In genomic region chr1:89908294-89908992, GRCh38 we compare ENCODE assay signal across 8 cellular contexts.
DNase-seq lines count a peak whose midpoint lies in the region; ATAC-seq and TF ChIP-seq lines count a peak whose summit lies in the region.

No MANE protein-coding gene starts in this region.

- POLR2A ChIA-PET in naive thymus-derived CD8-positive, alpha-beta T cell (lab: Charles Lee), result interaction anchor here (0.5 kb wide), 1 partner anchor 81 kb away, joined by 3 read pairs; no protein-coding TSS in a partner anchor

- TF ChIP-seq CTCF in chondrocyte (IDR thresholded peaks at IDR 0.05), result no peak
- TF ChIP-seq CTCF in testis (IDR thresholded peaks at IDR 0.05), result no peak
- no peak for TF ChIP-seq CTCF in esophagus muscularis mucosa (IDR thresholded peaks at IDR 0.05)

- TF ChIP-seq EP300 in esophagus muscularis mucosa (IDR thresholded peaks at IDR 0.05), result no peak

- H4K20me1 ChIP-seq in BLaER1 treated with 17β-estradiol and CSF1 and Interleukin-3, amounts not matched to agents 10 nM and 100 nM, result peaks cover 0 to 100% (median 10%) of the 10 kb centered on the region in 11 experiments; a peak in 13 of 22 replicates

- peaks cover 14 to 44% (median 32%) of the 10 kb centered on the region in 11 experiments; a peak in 18 of 22 replicates for H3K36me3 ChIP-seq in BLaER1 treated with 17β-estradiol and CSF1 and Interleukin-3, amounts not matched to agents 10 nM and 100 nM
- no peaks in the 10 kb centered on the region for H3K36me3 ChIP-seq in HUES64 (ENCODE audit: insufficient read depth, low read length)
- no peaks in the 10 kb centered on the region for H3K36me3 ChIP-seq in testis (ENCODE audit: low read depth, missing control alignments)
- H3K36me3 ChIP-seq in esophagus muscularis mucosa, result no peaks in the 10 kb centered on the region

- H3K9me3 ChIP-seq in BLaER1 treated with 17β-estradiol and CSF1 and Interleukin-3, amounts not matched to agents 10 nM and 100 nM (replicated peaks in 1 of 11), result peaks cover 0 to 11% (median 0%) of the 10 kb centered on the region in 11 experiments; a peak in 5 of 22 replicates
- H3K9me3 ChIP-seq in HUES64 (ENCODE audit: insufficient read depth, low read depth, low read length), result no peaks in the 10 kb centered on the region
- H3K9me3 ChIP-seq in testis, result no peaks in the 10 kb centered on the region
- no peaks in the 10 kb centered on the region for H3K9me3 ChIP-seq in esophagus muscularis mucosa

- DNase-seq in chondrocyte (ENCODE audit: low spot score) (no peak), testis (no peak), esophagus muscularis mucosa (ENCODE audit: extremely low spot score) (no peak)
- DNase-seq in naive thymus-derived CD8-positive, alpha-beta T cell, result no peak
- DNase-seq in activated CD8-positive, alpha-beta memory T cell treated with anti-CD3 and anti-CD28 coated beads, Interleukin-2, amount 50 U/mL, for 48 hours, result no peak

- no peak for ATAC-seq in naive thymus-derived CD8-positive, alpha-beta T cell
- ATAC-seq in HG02798 (IDR thresholded peaks at IDR 0.05; ENCODE audit: poor library complexity, unreplicated experiment), result no peak

- H3K9ac ChIP-seq in BLaER1 treated with 17β-estradiol and CSF1 and Interleukin-3, amounts not matched to agents 10 nM and 100 nM, result peak overlapping the region in 10 of 11 experiments; percentile 19 to 69 (median 56); a peak in 18 of 22 replicates
- H3K9ac ChIP-seq in HUES64 (ENCODE audit: low read depth, low read length), result no peak overlapping the region

- peak overlapping the region in 3 of 10 experiments; percentile 1 to 34 (median 30); a peak in 4 of 20 replicates for H3K4me3 ChIP-seq in BLaER1 treated with 17β-estradiol and CSF1 and Interleukin-3, amounts not matched to agents 10 nM and 100 nM
- no peak overlapping the region for H3K4me3 ChIP-seq in HUES64 (ENCODE audit: low read length)
- H3K4me3 ChIP-seq in testis, result no peak overlapping the region
- H3K4me3 ChIP-seq in esophagus muscularis mucosa, result no peak overlapping the region

- TF ChIP-seq POLR2A in testis (IDR thresholded peaks at IDR 0.05) (no peak), esophagus muscularis mucosa (IDR thresholded peaks at IDR 0.05; ENCODE audit: low read depth) (no peak)

- peak overlapping the region; percentile 66 to 90 (median 77) for H3K4me2 ChIP-seq in BLaER1 treated with 17β-estradiol and CSF1 and Interleukin-3, amounts not matched to agents 10 nM and 100 nM

- peak overlapping the region in 10 of 11 experiments; percentile 66 to 86 (median 76); a peak in 20 of 22 replicates for H3K27ac ChIP-seq in BLaER1 treated with 17β-estradiol and CSF1 and Interleukin-3, amounts not matched to agents 10 nM and 100 nM
- H3K27ac ChIP-seq in HUES64 (ENCODE audit: low read depth, low read length) (peak overlapping the region; percentile 49; the same call in 1 of the 2 replicates), testis (no peak overlapping the region), esophagus muscularis mucosa (replicated peaks in 1 of 4) (no peak overlapping the region)

- no peaks in the 10 kb centered on the region for H3K9me3 Mint-ChIP-seq in chondrocyte (ENCODE audit: low read depth)
- no peaks in the 10 kb centered on the region for H3K9me3 Mint-ChIP-seq in naive thymus-derived CD8-positive, alpha-beta T cell

- peaks cover 63 to 84% (median 68%) of the 10 kb centered on the region in 10 experiments for H3K4me1 ChIP-seq in BLaER1 treated with 17β-estradiol and CSF1 and Interleukin-3, amounts not matched to agents 10 nM and 100 nM
- peaks cover 90% of the 10 kb centered on the region for H3K4me1 ChIP-seq in HUES64 (ENCODE audit: insufficient read depth, low read length)
- H3K4me1 ChIP-seq in testis, result peaks cover 15% of the 10 kb centered on the region
- H3K4me1 ChIP-seq in esophagus muscularis mucosa, result peaks cover 11 to 27% (median 20%) of the 10 kb centered on the region in 4 donors

- no peak overlapping the region for H3K4me3 Mint-ChIP-seq in chondrocyte (ENCODE audit: unreplicated experiment)
- no peak overlapping the region for H3K4me3 Mint-ChIP-seq in naive thymus-derived CD8-positive, alpha-beta T cell

- H3K36me3 Mint-ChIP-seq in chondrocyte (ENCODE audit: low read depth), result no peaks in the 10 kb centered on the region
- H3K36me3 Mint-ChIP-seq in naive thymus-derived CD8-positive, alpha-beta T cell, result peaks cover 0 to 33% (median 16%) of the 10 kb centered on the region in 3 donors

- H3K27ac Mint-ChIP-seq in chondrocyte (ENCODE audit: unreplicated experiment), result peak overlapping the region; percentile 56
- peak overlapping the region in 7 of 10 donors; percentile 10 to 89 (median 50) for H3K27ac Mint-ChIP-seq in naive thymus-derived CD8-positive, alpha-beta T cell

- H3K4me1 Mint-ChIP-seq in chondrocyte (ENCODE audit: low read depth), result peaks cover 80% of the 10 kb centered on the region
- H3K4me1 Mint-ChIP-seq in naive thymus-derived CD8-positive, alpha-beta T cell, result peaks cover 23 to 69% (median 64%) of the 10 kb centered on the region in 4 donors

- H3K27me3 ChIP-seq in BLaER1 treated with 17β-estradiol and CSF1 and Interleukin-3, amounts not matched to agents 10 nM and 100 nM, result no peaks in the 10 kb centered on the region
- H3K27me3 ChIP-seq in HUES64 (ENCODE audit: insufficient read depth, low read length), result no peaks in the 10 kb centered on the region
- no peaks in the 10 kb centered on the region for H3K27me3 ChIP-seq in testis
- H3K27me3 ChIP-seq in esophagus muscularis mucosa, result no peaks in the 10 kb centered on the region

- no peaks in the 10 kb centered on the region for H3K27me3 Mint-ChIP-seq in chondrocyte (ENCODE audit: low read depth)
- H3K27me3 Mint-ChIP-seq in naive thymus-derived CD8-positive, alpha-beta T cell, result no peaks in the 10 kb centered on the region

- WGBS in HUES64, result 85% methylated on average over 4 of the region's 4 CpGs
- 80 to 81% methylated on average over 4 of the region's 4 CpGs for whole genome bisulfite sequencing in testis, 2 donors
- 79% methylated on average over 4 of the region's 4 CpGs for WGBS in esophagus muscularis mucosa

- intact Hi-C loops in testis (cut with DNase I; ENCODE audit: low total_unique reads), result no loop called here
- intact Hi-C loops in esophagus muscularis mucosa (cut with DNase I), result no loop called here

Comparison
In these comparisons a context has a peak if more than half of its experiments do, and no peak if none do; other contexts are left out.
1. H3K27ac ChIP-seq: peak in BLaER1 treated with 17β-estradiol and CSF1 and Interleukin-3, amounts not matched to agents 10 nM and 100 nM (10 of 11) and HUES64 (single experiment); none in testis (0 of 2) and esophagus muscularis mucosa (0 of 4).